Comparison of ENCODE assay signal across 16 cellular contexts in genomic region chr4:56741595-56741994, GRCh38.
DNase-seq lines count a peak whose midpoint lies in the region; ATAC-seq, FAIRE-seq and TF ChIP-seq lines count a peak whose summit lies in the region.
"Had no signal": no experiment of that assay in that cellular context is flagged by ENCODE, and none has a peak within 500 bp of the region (broad histone marks: within the 10 kb centered on the region; RNA-seq: fewer than 3 reads in every experiment).

No MANE protein-coding gene starts in this region.

- no peak overlapping the region for H3K27ac Mint-ChIP-seq in WTC11
- peak overlapping the region; percentile 20 for H3K27ac Mint-ChIP-seq in stimulated activated naive B cell treated with anti-CD40 and anti-IgM and Interleukin-4, amounts not matched to agents 10 μg/mL and 1 μg/mL and 100 μg/mL, for 72 hours
- H3K27ac Mint-ChIP-seq: CD8-positive, alpha-beta T cell had no signal

- peak; percentile 83 for FAIRE-seq in G401.6 (lab: Jason Lieb, UNC)
- peak; percentile 97 for FAIRE-seq in frontal cortex (lab: Jason Lieb, UNC)
- FAIRE-seq: GM12878, GM18507, HepG2, HTR-8/SVneo had no signal

- ATAC-seq in WTC11 (no peak), esophagus mucosa (no peak)
- no peak for ATAC-seq in stimulated activated naive B cell treated with anti-CD40 and anti-IgM and Interleukin-4, amounts not matched to agents 10 μg/mL and 1 μg/mL and 100 μg/mL, for 72 hours (replicated peaks)
- ATAC-seq: CD8-positive, alpha-beta T cell; GM12878; HepG2 had no signal

- H3K9me3 Mint-ChIP-seq in WTC11: peaks cover 12% of the 10 kb centered on the region
- H3K9me3 Mint-ChIP-seq in stimulated activated naive B cell treated with anti-CD40 and anti-IgM and Interleukin-4, amounts not matched to agents 10 μg/mL and 1 μg/mL and 100 μg/mL, for 72 hours: no peaks in the 10 kb centered on the region
- H3K9me3 Mint-ChIP-seq: CD8-positive, alpha-beta T cell had no signal

- no peaks in the 10 kb centered on the region for H3K36me3 Mint-ChIP-seq in WTC11
- no peaks in the 10 kb centered on the region for H3K36me3 Mint-ChIP-seq in stimulated activated naive B cell treated with anti-CD40 and anti-IgM and Interleukin-4, amounts not matched to agents 10 μg/mL and 1 μg/mL and 100 μg/mL, for 72 hours
- H3K36me3 Mint-ChIP-seq: CD14-positive monocyte; CD8-positive, alpha-beta T cell had no signal

- H3K4me3 Mint-ChIP-seq in WTC11: no peak overlapping the region
- no peak overlapping the region for H3K4me3 Mint-ChIP-seq in stimulated activated naive B cell treated with anti-CD40 and anti-IgM and Interleukin-4, amounts not matched to agents 10 μg/mL and 1 μg/mL and 100 μg/mL, for 72 hours
- H3K4me3 Mint-ChIP-seq: CD14-positive monocyte; CD8-positive, alpha-beta T cell had no signal

- CTCF ChIA-PET in WTC11 (lab: Charles Lee): no interaction called here

- no peaks in the 10 kb centered on the region for H3K4me1 Mint-ChIP-seq in WTC11
- peaks cover 9 to 17% of the 10 kb centered on the region in 2 donors for H3K4me1 Mint-ChIP-seq in stimulated activated naive B cell treated with anti-CD40 and anti-IgM and Interleukin-4, amounts not matched to agents 10 μg/mL and 1 μg/mL and 100 μg/mL, for 72 hours

- POLR2A ChIA-PET in WTC11 (lab: Charles Lee): no interaction called here

- H3K27me3 Mint-ChIP-seq in WTC11 (ENCODE audit: low read depth): no peaks in the 10 kb centered on the region
- no peaks in the 10 kb centered on the region for H3K27me3 Mint-ChIP-seq in stimulated activated naive B cell treated with anti-CD40 and anti-IgM and Interleukin-4, amounts not matched to agents 10 μg/mL and 1 μg/mL and 100 μg/mL, for 72 hours

- no peak for TF ChIP-seq CTCF in WTC11 (IDR thresholded peaks at IDR 0.05)

- DNase-seq in WTC11 (ENCODE audit: low spot score): no peak
- DNase-seq in frontal cortex (ENCODE audit: low spot score in 2 of 2): no peak
- no peak for DNase-seq in stimulated activated naive B cell treated with anti-CD40 and anti-IgM and Interleukin-4, amounts not matched to agents 10 μg/mL and 1 μg/mL and 100 μg/mL, for 72 hours
- no peak for DNase-seq in NCI-H2171 treated with DMSO at 0.1 percent for 48 hours (lab: John Stamatoyannopoulos, UW)
- DNase-seq in NCI-H187 treated with DMSO at 0.1 percent for 48 hours (lab: John Stamatoyannopoulos, UW): no peak
- DNase-seq: CD8-positive, alpha-beta T cell; COR-L47; DMS53; H7 had no signal

TF ChIP-seq in WTC11, 78 proteins besides CTCF, POLR2A, EP300 and RAD21:
- TF ChIP-seq CREM (CRISPR knock-in tag; IDR thresholded peaks at IDR 0.05) (no peak), HMGA2 (CRISPR knock-in tag; IDR thresholded peaks at IDR 0.05) (peak; percentile 94)
